Comparison of ENCODE assay signal across 8 cellular contexts in the genomic region with DNA sequence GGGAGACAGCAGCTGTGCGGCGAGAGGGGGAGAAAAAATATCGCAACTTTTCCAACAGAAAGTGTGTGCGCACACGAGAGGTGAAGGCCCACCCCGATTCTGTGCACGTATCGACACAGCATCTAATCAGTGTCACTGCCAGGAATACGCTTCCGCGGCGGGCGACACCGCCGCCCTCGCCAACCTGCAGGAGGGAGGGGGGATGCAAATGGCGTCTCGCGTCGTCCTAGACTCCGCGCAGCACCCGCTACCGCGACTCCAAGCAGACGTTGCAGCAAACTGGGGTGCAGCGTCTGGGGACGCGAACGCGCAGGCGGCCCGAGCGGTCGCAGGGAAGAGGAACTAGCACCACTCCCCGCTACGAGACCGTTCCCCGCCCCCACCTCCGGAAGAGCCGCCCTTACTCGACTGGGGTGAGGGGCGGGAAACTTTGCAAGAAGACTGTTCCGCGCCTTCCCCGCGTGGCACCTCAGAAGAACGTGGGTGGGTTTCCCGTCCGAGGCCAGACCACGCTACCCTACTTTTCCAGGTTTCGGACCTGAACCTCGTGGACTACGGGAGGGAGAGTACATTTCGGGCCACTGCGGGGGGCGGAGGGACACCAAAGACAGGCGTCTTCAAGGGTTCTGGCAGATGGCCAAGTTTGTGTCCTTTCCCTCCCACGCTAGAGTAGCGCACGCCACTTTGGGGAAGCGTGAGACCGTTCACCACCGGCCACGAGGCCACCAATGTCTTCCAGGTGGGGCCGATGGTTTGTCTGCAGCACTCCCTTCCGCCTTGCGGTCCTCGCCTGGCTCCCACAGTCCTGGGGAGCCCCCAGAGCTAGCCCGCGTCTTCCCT.
DNase-seq lines count a peak whose midpoint lies in the region; ATAC-seq, FAIRE-seq and TF ChIP-seq lines count a peak whose summit lies in the region.

No MANE protein-coding gene starts in this region.

- no peaks in the 10 kb centered on the region for H3K27me3 ChIP-seq in effector memory CD4-positive, alpha-beta T cell (replicated peaks; ENCODE audit: control insufficient read depth, insufficient read depth, low read length, poor library complexity, severe bottlenecking)

- peak overlapping the region; percentile 83 for H3K4me3 Mint-ChIP-seq in activated CD4-positive, alpha-beta memory T cell treated with anti-CD3 and anti-CD28 coated beads, Interleukin-2, amount 10 ng/mL, durations not matched to agents 7 days and 5 days
- peak overlapping the region; percentile 86 for H3K4me3 Mint-ChIP-seq in stimulated activated effector memory CD8-positive, alpha-beta T cell treated with anti-CD3 and anti-CD28 coated beads, Interleukin-12 subunit alpha, Interleukin-12 subunit beta, amount 100 ng/mL, for 72 hours

- ATAC-seq in HG02642 (IDR thresholded peaks at IDR 0.05; ENCODE audit: poor library complexity, unreplicated experiment), result peak; percentile 47
- ATAC-seq in mucosa of descending colon, result peak; percentile 65
- ATAC-seq in stimulated activated effector memory CD8-positive, alpha-beta T cell treated with anti-CD3 and anti-CD28 coated beads, Interleukin-12 subunit alpha, Interleukin-12 subunit beta, amount 100 ng/mL, for 72 hours, result peak; percentile 60

- TF ChIP-seq CTCF in GM10248 (IDR thresholded peaks at IDR 0.05; ENCODE audit: control extremely low read depth, extremely low read depth, low read depth, missing control alignments), result no peak
- TF ChIP-seq CTCF in mucosa of descending colon (IDR thresholded peaks at IDR 0.05), result no peak
- TF ChIP-seq CTCF in D721Med (IDR thresholded peaks at IDR 0.05; ENCODE audit: insufficient read depth, missing control alignments), result no peak

- CTCF ChIA-PET in GM10248 (lab: Yijun Ruan, JAX), result no interaction called here
- CTCF ChIA-PET in activated CD4-positive, alpha-beta memory T cell treated with anti-CD3 and anti-CD28 coated beads, Interleukin-2, amount 10 ng/mL, durations not matched to agents 7 days and 5 days (lab: Charles Lee), result interaction anchor here (1.3 kb wide), 1 partner anchor 8 kb away, joined by 3 read pairs; no protein-coding TSS in a partner anchor

- DNase-seq in GM10248 (ENCODE audit: extremely low spot score) (peak; percentile 73), NCI-H748 (lab: John Stamatoyannopoulos, UW; ENCODE audit: unreplicated experiment) (peak; percentile 84), mucosa of descending colon (peak; percentile 73 to 92 (median 84)), D721Med (ENCODE audit: insufficient read length, low spot score) (no peak)
- DNase-seq in activated CD4-positive, alpha-beta memory T cell treated with anti-CD3 and anti-CD28 coated beads, Interleukin-2, amount 10 ng/mL, durations not matched to agents 7 days and 5 days, result peak; percentile 81
- peak; percentile 52 to 63 (median 59) for DNase-seq in effector memory CD4-positive, alpha-beta T cell
- DNase-seq in stimulated activated effector memory CD8-positive, alpha-beta T cell treated with anti-CD3 and anti-CD28 coated beads, Interleukin-12 subunit alpha, Interleukin-12 subunit beta, amount 100 ng/mL, for 72 hours (ENCODE audit: low spot score in 2 of 2), result peak; percentile 50 to 87

- no peaks in the 10 kb centered on the region for H3K27me3 Mint-ChIP-seq in activated CD4-positive, alpha-beta memory T cell treated with anti-CD3 and anti-CD28 coated beads, Interleukin-2, amount 10 ng/mL, durations not matched to agents 7 days and 5 days

- peaks cover 25% of the 10 kb centered on the region for H3K4me1 ChIP-seq in effector memory CD4-positive, alpha-beta T cell (ENCODE audit: control insufficient read depth, insufficient read depth, low read length, poor library complexity, severe bottlenecking)
- no peaks in the 10 kb centered on the region for H3K4me1 ChIP-seq in mucosa of descending colon (ENCODE audit: low read depth)

- FAIRE-seq in D721Med (lab: Jason Lieb, UNC), result no peak

- POLR2A ChIA-PET in GM10248 (lab: Yijun Ruan, JAX), result no interaction called here
- POLR2A ChIA-PET in activated CD4-positive, alpha-beta memory T cell treated with anti-CD3 and anti-CD28 coated beads, Interleukin-2, amount 10 ng/mL, durations not matched to agents 7 days and 5 days (lab: Charles Lee), result interaction anchor here (0.7 to 16.9 kb wide), 23 partner anchors 7 to 403 kb away, joined by 3 to 387 read pairs (median 4); partner anchors contain the start of gene BCOR

- peak overlapping the region; percentile 92 for H3K27ac ChIP-seq in effector memory CD4-positive, alpha-beta T cell (ENCODE audit: insufficient read depth, low read length, poor library complexity, severe bottlenecking)

- H3K36me3 ChIP-seq in effector memory CD4-positive, alpha-beta T cell (ENCODE audit: control insufficient read depth, insufficient read depth, low read length), result no peaks in the 10 kb centered on the region
- H3K36me3 ChIP-seq in mucosa of descending colon (ENCODE audit: low read depth), result no peaks in the 10 kb centered on the region

- H3K4me3 ChIP-seq in effector memory CD4-positive, alpha-beta T cell (ENCODE audit: insufficient read depth, low read depth, low read length, poor library complexity, severe bottlenecking), result peak overlapping the region; percentile 65
- peak overlapping the region; percentile 28 for H3K4me3 ChIP-seq in mucosa of descending colon

- intact Hi-C loops in mucosa of descending colon (cut with DNase I, micrococcal nuclease), result no loop called here

- H3K27ac Mint-ChIP-seq in activated CD4-positive, alpha-beta memory T cell treated with anti-CD3 and anti-CD28 coated beads, Interleukin-2, amount 10 ng/mL, durations not matched to agents 7 days and 5 days, result peak overlapping the region; percentile 97
- peak overlapping the region; percentile 99 for H3K27ac Mint-ChIP-seq in stimulated activated effector memory CD8-positive, alpha-beta T cell treated with anti-CD3 and anti-CD28 coated beads, Interleukin-12 subunit alpha, Interleukin-12 subunit beta, amount 100 ng/mL, for 72 hours

- H3K36me3 Mint-ChIP-seq in activated CD4-positive, alpha-beta memory T cell treated with anti-CD3 and anti-CD28 coated beads, Interleukin-2, amount 10 ng/mL, durations not matched to agents 7 days and 5 days (ENCODE audit: low read depth), result no peaks in the 10 kb centered on the region
- peaks cover 46% of the 10 kb centered on the region for H3K36me3 Mint-ChIP-seq in stimulated activated effector memory CD8-positive, alpha-beta T cell treated with anti-CD3 and anti-CD28 coated beads, Interleukin-12 subunit alpha, Interleukin-12 subunit beta, amount 100 ng/mL, for 72 hours

- peaks cover 34% of the 10 kb centered on the region for H3K4me1 Mint-ChIP-seq in activated CD4-positive, alpha-beta memory T cell treated with anti-CD3 and anti-CD28 coated beads, Interleukin-2, amount 10 ng/mL, durations not matched to agents 7 days and 5 days
- peaks cover 32% of the 10 kb centered on the region for H3K4me1 Mint-ChIP-seq in stimulated activated effector memory CD8-positive, alpha-beta T cell treated with anti-CD3 and anti-CD28 coated beads, Interleukin-12 subunit alpha, Interleukin-12 subunit beta, amount 100 ng/mL, for 72 hours

- peaks cover 3% of the 10 kb centered on the region for H3K9me3 Mint-ChIP-seq in activated CD4-positive, alpha-beta memory T cell treated with anti-CD3 and anti-CD28 coated beads, Interleukin-2, amount 10 ng/mL, durations not matched to agents 7 days and 5 days
- no peaks in the 10 kb centered on the region for H3K9me3 Mint-ChIP-seq in stimulated activated effector memory CD8-positive, alpha-beta T cell treated with anti-CD3 and anti-CD28 coated beads, Interleukin-12 subunit alpha, Interleukin-12 subunit beta, amount 100 ng/mL, for 72 hours

- no peaks in the 10 kb centered on the region for H3K9me3 ChIP-seq in effector memory CD4-positive, alpha-beta T cell (ENCODE audit: control insufficient read depth, low read length)
- no peaks in the 10 kb centered on the region for H3K9me3 ChIP-seq in mucosa of descending colon
